In genomic region chr1:18597159-18598042, GRCh38 we compare ENCODE assay signal across 8 cellular contexts. TPM values are rescaled to one million over a fixed set of nuclear protein-coding genes. Genes with fewer than 3 reads are reported as not detected.
DNase-seq lines count a peak whose midpoint lies in the region; ATAC-seq and TF ChIP-seq lines count a peak whose summit lies in the region.

No MANE protein-coding gene starts in this region.

- no peak overlapping the region for H3K4me3 ChIP-seq in fibroblast of mammary gland (ENCODE audit: control insufficient read depth, low read depth, low read length)
- H3K4me3 ChIP-seq in neuronal stem cell (ENCODE audit: low read length in 2 of 2), result no peak overlapping the region
- H3K4me3 ChIP-seq in thoracic aorta, result no peak overlapping the region

- DNase-seq in activated gamma-delta T cell treated with Interleukin-2 at 50 U/mL for 16 hours (peak; percentile 41), activated gamma-delta T cell (lab: John Stamatoyannopoulos, UW) (no peak), NCI-H82 treated with DMSO at 0.1 percent for 48 hours (lab: John Stamatoyannopoulos, UW; ENCODE audit: unreplicated experiment) (peak; percentile 21), activated T-cell treated with anti-CD3 and anti-CD28 coated beads for 48 hours (ENCODE audit: low read depth) (peak; percentile 44), fibroblast of mammary gland (ENCODE audit: low read depth) (peak; percentile 33), neuronal stem cell (ENCODE audit: low spot score) (peak; percentile 61), thoracic aorta (ENCODE audit: low spot score) (no peak)

- H2AFZ ChIP-seq in neuronal stem cell (ENCODE audit: low read length), result no peak overlapping the region

- no peak overlapping the region for H3K4ac ChIP-seq in neuronal stem cell (ENCODE audit: low read length)

- no peak overlapping the region for H2BK12ac ChIP-seq in neuronal stem cell (ENCODE audit: low read length)

- H3K27ac ChIP-seq in neuronal stem cell (replicated peaks; ENCODE audit: low read length) (no peak overlapping the region), thoracic aorta (no peak overlapping the region)

- no peaks in the 10 kb centered on the region for H3K36me3 ChIP-seq in neuronal stem cell (replicated peaks in 1 of 2; ENCODE audit: control insufficient read depth in 2 of 2, insufficient read depth in 2 of 2, low read length in 2 of 2)
- no peaks in the 10 kb centered on the region for H3K36me3 ChIP-seq in thoracic aorta

- no CpG with 5 or more reads among the region's 20 CpGs for WGBS in neuronal stem cell (ENCODE audit: extremely low coverage in 2 of 2, insufficient read length in 2 of 2, insufficient replicate concordance in 1 of 2), 2 donors

- H2BK5ac ChIP-seq in neuronal stem cell (ENCODE audit: low read length), result no peak overlapping the region

- no peaks in the 10 kb centered on the region for H3K79me1 ChIP-seq in neuronal stem cell (ENCODE audit: low read depth, low read length)

- H3K9ac ChIP-seq in neuronal stem cell (ENCODE audit: low read depth, low read length, poor library complexity), result no peak overlapping the region

- TF ChIP-seq CTCF in fibroblast of mammary gland (conservative IDR thresholded peaks at IDR 0.05; ENCODE audit: control insufficient read depth, insufficient read depth, low read depth, low read length), result peak; percentile 88
- peak; percentile 82 for TF ChIP-seq CTCF in thoracic aorta (IDR thresholded peaks at IDR 0.05)

- no peak overlapping the region for H3K23ac ChIP-seq in neuronal stem cell (ENCODE audit: low read depth, low read length, poor library complexity)

- H2BK15ac ChIP-seq in neuronal stem cell (ENCODE audit: low read length), result no peak overlapping the region

- ATAC-seq in thoracic aorta (ENCODE audit: insufficient number of reproducible peaks, low FRiP score, low read depth) (no peak), GM21825 (IDR thresholded peaks at IDR 0.05; ENCODE audit: unreplicated experiment) (no peak)

- H3K4me1 ChIP-seq in neuronal stem cell (ENCODE audit: control insufficient read depth in 2 of 2, insufficient read depth in 1 of 2, low read depth in 1 of 2, low read length in 2 of 2) (peaks cover 0 to 5% of the 10 kb centered on the region in 2 donors), thoracic aorta (ENCODE audit: control insufficient read depth in 1 of 2, low read depth in 2 of 2) (no peaks in the 10 kb centered on the region)

- H3K9me3 ChIP-seq in neuronal stem cell (replicated peaks in 1 of 2; ENCODE audit: control insufficient read depth in 2 of 2, insufficient read depth in 1 of 2, low read depth in 1 of 2, low read length in 2 of 2) (no peaks in the 10 kb centered on the region), thoracic aorta (no peaks in the 10 kb centered on the region)

- H2BK120ac ChIP-seq in neuronal stem cell (ENCODE audit: low read depth, low read length), result no peak overlapping the region

- no peak overlapping the region for H2AK5ac ChIP-seq in neuronal stem cell (ENCODE audit: low read depth, low read length)

- no peak overlapping the region for H3K18ac ChIP-seq in neuronal stem cell (ENCODE audit: low read length)

- no peak overlapping the region for H4K8ac ChIP-seq in neuronal stem cell (ENCODE audit: low read depth, low read length)

- H3K4me2 ChIP-seq in neuronal stem cell (ENCODE audit: insufficient read depth, low read length, poor library complexity, severe bottlenecking), result no peak overlapping the region

- no peak overlapping the region for H4K91ac ChIP-seq in neuronal stem cell (ENCODE audit: low read depth, low read length, poor library complexity)

- H3K14ac ChIP-seq in neuronal stem cell (ENCODE audit: low read length), result no peak overlapping the region

- H3K27me3 ChIP-seq in neuronal stem cell (ENCODE audit: control insufficient read depth in 3 of 3, insufficient read depth in 3 of 3, low read depth in 1 of 3, low read length in 3 of 3), result peaks cover 0 to 2% (median 0%) of the 10 kb centered on the region in 3 experiments
- no peaks in the 10 kb centered on the region for H3K27me3 ChIP-seq in thoracic aorta (replicated peaks; ENCODE audit: insufficient read depth)

RNA-seq across cellular contexts. Expression of gene PAX7, which starts 33.2 kb away (rescaled TPM):
- 0.03 TPM for polyA plus RNA-seq in neuronal stem cell (2013, experiment 1 of 2)
- 0.06 TPM for polyA plus RNA-seq in neuronal stem cell (2013, experiment 2 of 2)
- total RNA-seq in thoracic aorta, result not detected

Comparison
In these comparisons a context has a peak if more than half of its experiments do, and no peak if none do; other contexts are left out.
1. DNase-seq: peak in activated gamma-delta T cell treated with Interleukin-2 at 50 U/mL for 16 hours (single experiment), NCI-H82 treated with DMSO at 0.1 percent for 48 hours (single experiment), activated T-cell treated with anti-CD3 and anti-CD28 coated beads for 48 hours (single experiment), fibroblast of mammary gland (single experiment) and neuronal stem cell (single experiment); none in activated gamma-delta T cell (single experiment) and thoracic aorta (single experiment).